In the genomic region with DNA sequence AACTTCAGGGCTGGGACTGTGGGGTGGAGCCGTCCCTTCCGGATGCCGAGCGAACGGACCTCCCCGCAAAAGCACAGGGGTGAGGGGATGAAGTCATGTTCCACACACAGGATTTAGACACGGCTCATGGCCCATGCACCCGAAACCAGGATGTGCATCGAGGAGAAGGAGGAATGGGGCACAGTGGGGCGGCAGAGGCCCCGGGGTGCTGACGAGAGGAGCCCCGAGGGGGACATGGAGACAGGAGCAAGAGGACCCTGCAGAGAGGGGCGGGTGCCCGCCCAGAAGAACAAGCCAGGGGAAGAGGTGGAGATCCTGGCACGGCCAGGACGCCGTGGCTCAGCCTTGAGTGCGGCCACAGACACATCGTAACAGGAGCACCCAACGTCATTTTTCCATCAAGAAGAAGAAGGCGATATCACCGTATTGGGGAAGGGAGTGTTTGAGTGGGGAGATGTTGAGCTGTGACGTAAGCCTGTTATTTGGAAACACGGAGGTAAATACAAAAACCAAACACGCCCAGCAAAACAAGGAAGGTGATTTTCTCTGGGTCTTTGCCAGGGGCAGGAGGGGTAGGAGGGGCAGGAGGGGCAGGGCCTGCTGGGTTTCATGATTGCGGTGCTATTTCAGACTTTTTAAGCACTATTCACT, we compare ENCODE assay signal across 11 cellular contexts. TPM values are rescaled to one million over a fixed set of nuclear protein-coding genes. Genes with fewer than 3 reads are reported as not detected.
DNase-seq lines count a peak whose midpoint lies in the region; ATAC-seq and TF ChIP-seq lines count a peak whose summit lies in the region.
"Had no signal": no experiment of that assay in that cellular context is flagged by ENCODE, and none has a peak within 500 bp of the region (broad histone marks: within the 10 kb centered on the region; RNA-seq: fewer than 3 reads in every experiment).

No MANE protein-coding gene starts in this region.

- H3K27ac ChIP-seq in epithelial cell of prostate (no peak overlapping the region), A673 (ENCODE audit: low read depth, low read length, poor library complexity, severe bottlenecking) (no peak overlapping the region)

- DNase-seq in NCI-H2227 (lab: John Stamatoyannopoulos, UW; ENCODE audit: unreplicated experiment) (peak; percentile 8), NCI-H2227 treated with DMSO at 0.1 percent for 48 hours (lab: John Stamatoyannopoulos, UW) (no peak), NCI-H2029 treated with DMSO at 0.1 percent for 48 hours (lab: John Stamatoyannopoulos, UW) (peak; percentile 44), epithelial cell of prostate (ENCODE audit: low read depth, low spot score) (peak; percentile 34), sciatic nerve (ENCODE audit: low spot score) (no peak), A673 (ENCODE audit: low spot score) (no peak)
- DNase-seq: activated CD8-positive, alpha-beta memory T cell treated with anti-CD3 and anti-CD28 coated beads, Interleukin-2, amount 50 U/mL, for 4 hours; natural killer cell had no signal

- POLR2A ChIA-PET in A673 (lab: Charles Lee; ENCODE audit: low non-redundant PET): no interaction called here

- BruUV-seq in A673 (replicated peaks; lab: Mats Ljungman, UMichigan): no TSS peak

- no peaks in the 10 kb centered on the region for H3K4me1 ChIP-seq in A673 (ENCODE audit: insufficient read depth, low read length, poor library complexity, severe bottlenecking)

- no peak for TF ChIP-seq CTCF in A673 (conservative IDR thresholded peaks at IDR 0.05; ENCODE audit: low read depth, low read length)

- ATAC-seq in sciatic nerve (peak; percentile 49), HG03135 (IDR thresholded peaks at IDR 0.05; ENCODE audit: unreplicated experiment) (no peak), GM18498 (IDR thresholded peaks at IDR 0.05; ENCODE audit: unreplicated experiment) (no peak)

- peaks cover 16% of the 10 kb centered on the region for H3K9me3 ChIP-seq in A673 (ENCODE audit: low read depth, low read length, poor library complexity, severe bottlenecking)

- CTCF ChIA-PET in A673 (lab: Charles Lee): no interaction called here

- H3K4me3 ChIP-seq in A673 (ENCODE audit: low read depth, low read length, poor library complexity, severe bottlenecking): no peak overlapping the region

- no peaks in the 10 kb centered on the region for H3K27me3 ChIP-seq in A673 (replicated peaks; ENCODE audit: insufficient read depth, low read depth, low read length, poor library complexity)

- intact Hi-C loops in sciatic nerve (cut with DNase I): no loop called here
- intact Hi-C loops in A673 (cut with micrococcal nuclease; ENCODE audit: unreplicated experiment): no loop called here

- H3K36me3 ChIP-seq in A673 (ENCODE audit: insufficient read depth, low read length, poor library complexity, severe bottlenecking): peaks cover 19% of the 10 kb centered on the region

RNA-seq across cellular contexts. Expression of a gene that starts 25.3 kb away (rescaled TPM):
- not detected for total RNA-seq in sciatic nerve
- not detected in 2 replicates for total RNA-seq in A673 (2021)
- total RNA-seq: H4, natural killer cell had no signal

Comparison
In these comparisons a context has a peak if more than half of its experiments do, and no peak if none do; other contexts are left out.
1. DNase-seq: peak in NCI-H2227 (single experiment), NCI-H2029 treated with DMSO at 0.1 percent for 48 hours (single experiment) and epithelial cell of prostate (single experiment); none in NCI-H2227 treated with DMSO at 0.1 percent for 48 hours (single experiment), sciatic nerve (single experiment) and A673 (single experiment).